In genomic region chr1:44714532-44714931, GRCh38 we compare ENCODE assay signal across 11 cellular contexts. TPM values are rescaled to one million over a fixed set of nuclear protein-coding genes. Genes with fewer than 3 reads are reported as not detected.
A peak's percentile ranks its signal among the peaks of the same experiment; 100 is the strongest.
DNase-seq lines count a peak whose midpoint lies in the region; ATAC-seq, FAIRE-seq and TF ChIP-seq lines count a peak whose summit lies in the region.
"Had no signal": no experiment of that assay in that cellular context is flagged by ENCODE, and none has a peak within 500 bp of the region (broad histone marks: within the 10 kb centered on the region; RNA-seq: fewer than 3 reads in every experiment).

No MANE protein-coding gene starts in this region.

- H3K36me3 ChIP-seq in PC-3 (ENCODE audit: low read depth, low read length) (no peaks in the 10 kb centered on the region), HepG2 (replicated peaks in 1 of 2; ENCODE audit: control insufficient read depth in 1 of 2, insufficient read depth in 2 of 2, low read length in 2 of 2) (no peaks in the 10 kb centered on the region)
- H3K36me3 ChIP-seq: prostate gland had no signal

- WGBS in HepG2 (ENCODE audit: low lambda C conversion rate), result 69% methylated on average over 7 of the region's 7 CpGs

- FAIRE-seq in HepG2 (lab: Jason Lieb, UNC), result no peak

- H3K4me3 ChIP-seq in PC-3 (ENCODE audit: low read length) (no peak overlapping the region), HepG2 (replicated peaks in 1 of 3; ENCODE audit: insufficient read depth in 1 of 3, low read depth in 2 of 3, low read length in 3 of 3) (no peak overlapping the region)
- H3K4me3 ChIP-seq: prostate gland had no signal

- CTCF ChIA-PET in activated CD8-positive, alpha-beta memory T cell treated with anti-CD3 and anti-CD28 coated beads, Interleukin-2, amount 10 ng/mL, durations not matched to agents 7 days and 5 days (lab: Charles Lee), result interaction anchor here (0.8 to 5.7 kb wide), 8 partner anchors 8 to 590 kb away, joined by 3 to 52 read pairs (median 4); partner anchors contain the start of genes ARMH1, RNU5D-1 and TMEM53
- CTCF ChIA-PET in PC-3 (lab: Charles Lee) (no interaction called here), HepG2 (lab: Yijun Ruan, JAX; ENCODE audit: low intra/inter-chr PET ratio, low total read pairs) (interaction anchor here (1.4 kb wide), 1 partner anchor 15 kb away, joined by 4 read pairs; no protein-coding TSS in a partner anchor)

- no peak for ATAC-seq in activated CD8-positive, alpha-beta memory T cell treated with anti-CD3 and anti-CD28 coated beads, Interleukin-2, amount 10 ng/mL, durations not matched to agents 7 days and 5 days
- ATAC-seq in PC-3 (no peak), HepG2 (peak; percentile 27; the same call in 2 of the 3 replicates), HG03520 (IDR thresholded peaks at IDR 0.05; ENCODE audit: unreplicated experiment) (no peak), Right ventricle myocardium inferior (no peak)

- H3K9ac ChIP-seq in PC-3 (ENCODE audit: low read length) (no peak overlapping the region), HepG2 (ENCODE audit: insufficient read depth, low read depth, low read length) (no peak overlapping the region)

- in situ Hi-C loops in HepG2 (cut with HindIII; ENCODE audit: extremely low pct_ligation_motif_present, low pct_unique_long_range_greater_than_20kb), result no loop called here

- H3K4me1 ChIP-seq in PC-3 (ENCODE audit: insufficient read depth, low read length), result peaks cover 11% of the 10 kb centered on the region
- H3K4me1 ChIP-seq in HepG2 (ENCODE audit: insufficient read depth, low read length), result peaks cover 32% of the 10 kb centered on the region
- H3K4me1 ChIP-seq: prostate gland had no signal

- H3K4me2 ChIP-seq in PC-3 (ENCODE audit: low read length) (no peak overlapping the region), HepG2 (ENCODE audit: low read depth, low read length) (peak overlapping the region; percentile 51)

- peak overlapping the region; percentile 47 for H2AFZ ChIP-seq in PC-3 (ENCODE audit: low read length)
- H2AFZ ChIP-seq in HepG2 (ENCODE audit: low read length), result no peak overlapping the region

- TF ChIP-seq POLR2A in HepG2 (IDR thresholded peaks at IDR 0.05; ENCODE audit: insufficient read depth in 1 of 2, low read depth in 2 of 2, low read length in 2 of 2), result no peak

- H3K27ac ChIP-seq in PC-3 (ENCODE audit: low read length) (no peak overlapping the region), HepG2 (ENCODE audit: extremely low read length, insufficient read depth, low read length) (no peak overlapping the region)
- H3K27ac ChIP-seq: prostate gland had no signal

- no peak for TF ChIP-seq RAD21 in HepG2 (CRISPR knock-in tag; IDR thresholded peaks at IDR 0.05)

- TF ChIP-seq EP300 in HepG2 (IDR thresholded peaks at IDR 0.05; ENCODE audit: low read depth in 2 of 2, low read length in 2 of 2), result no peak
- no peak for TF ChIP-seq EP300 in HepG2 (CRISPR knock-in tag; IDR thresholded peaks at IDR 0.05; ENCODE audit: borderline replicate concordance)

- H4K20me1 ChIP-seq in PC-3 (ENCODE audit: low read length), result no peaks in the 10 kb centered on the region
- H4K20me1 ChIP-seq in HepG2 (ENCODE audit: insufficient read depth, low read length), result no peaks in the 10 kb centered on the region

- no peak for DNase-seq in activated CD8-positive, alpha-beta memory T cell treated with anti-CD3 and anti-CD28 coated beads, Interleukin-2, amount 10 ng/mL, durations not matched to agents 7 days and 5 days
- no peak for DNase-seq in activated CD8-positive, alpha-beta memory T cell treated with anti-CD3 and anti-CD28 coated beads for 24 hours
- no peak for DNase-seq in PC-3
- DNase-seq in HepG2 (ENCODE audit: low spot score), result no peak
- DNase-seq in type B pancreatic cell (ENCODE audit: extremely low spot score, unreplicated experiment), result no peak
- DNase-seq in effector CD8-positive, alpha-beta T cell (lab: John Stamatoyannopoulos, UW), result no peak
- no peak for DNase-seq in Right ventricle myocardium inferior (ENCODE audit: missing footprints)

- no peak for TF ChIP-seq CTCF in PC-3 (conservative IDR thresholded peaks at IDR 0.05; ENCODE audit: low read depth, low read length)
- TF ChIP-seq CTCF in HepG2 (CRISPR knock-in tag; IDR thresholded peaks at IDR 0.05), result no peak
- TF ChIP-seq CTCF in type B pancreatic cell (conservative IDR thresholded peaks at IDR 0.05), result no peak

- no peak overlapping the region for H3K4me3 Mint-ChIP-seq in activated CD8-positive, alpha-beta memory T cell treated with anti-CD3 and anti-CD28 coated beads, Interleukin-2, amount 10 ng/mL, durations not matched to agents 7 days and 5 days
- no peak overlapping the region for H3K4me3 Mint-ChIP-seq in type B pancreatic cell

- H3K27me3 ChIP-seq in PC-3 (ENCODE audit: low read length) (no peaks in the 10 kb centered on the region), HepG2 (ENCODE audit: control insufficient read depth in 1 of 2, insufficient read depth in 2 of 2, low read length in 2 of 2) (peaks cover 0 to 12% of the 10 kb centered on the region in 2 experiments; a peak in 1 of 5 replicates)

- no peaks in the 10 kb centered on the region for H3F3A ChIP-seq in PC-3 (ENCODE audit: low read length, unreplicated experiment)

- no TSS peak for BruUV-seq in PC-3 (replicated peaks; lab: Mats Ljungman, UMichigan)
- BruUV-seq in HepG2 (replicated peaks; lab: Mats Ljungman, UMichigan), result no TSS peak

- H3K79me2 ChIP-seq in PC-3 (ENCODE audit: low read length) (no peaks in the 10 kb centered on the region), HepG2 (ENCODE audit: insufficient read depth, low read length) (no peaks in the 10 kb centered on the region)

- H3K4me1 Mint-ChIP-seq in activated CD8-positive, alpha-beta memory T cell treated with anti-CD3 and anti-CD28 coated beads, Interleukin-2, amount 10 ng/mL, durations not matched to agents 7 days and 5 days, result peaks cover 41% of the 10 kb centered on the region
- peaks cover 6% of the 10 kb centered on the region for H3K4me1 Mint-ChIP-seq in type B pancreatic cell (ENCODE audit: unreplicated experiment)

- H3K9me2 ChIP-seq in PC-3 (replicated peaks; ENCODE audit: low read length), result no peaks in the 10 kb centered on the region

- no peaks in the 10 kb centered on the region for H3K9me3 ChIP-seq in PC-3 (ENCODE audit: low read length)
- H3K9me3 ChIP-seq in HepG2 (ENCODE audit: low read length), result no peaks in the 10 kb centered on the region
- H3K9me3 ChIP-seq: prostate gland had no signal

- no peaks in the 10 kb centered on the region for H3K36me3 Mint-ChIP-seq in activated CD8-positive, alpha-beta memory T cell treated with anti-CD3 and anti-CD28 coated beads, Interleukin-2, amount 10 ng/mL, durations not matched to agents 7 days and 5 days
- peaks cover 4% of the 10 kb centered on the region for H3K36me3 Mint-ChIP-seq in type B pancreatic cell

- H3K27ac Mint-ChIP-seq in activated CD8-positive, alpha-beta memory T cell treated with anti-CD3 and anti-CD28 coated beads, Interleukin-2, amount 10 ng/mL, durations not matched to agents 7 days and 5 days, result peak overlapping the region; percentile 82
- peak overlapping the region; percentile 42 for H3K27ac Mint-ChIP-seq in type B pancreatic cell

- intact Hi-C loops in PC-3 (cut with micrococcal nuclease), result no loop called here
- intact Hi-C loops in HepG2 (cut with micrococcal nuclease; ENCODE audit: unreplicated experiment), result no loop called here
- intact Hi-C loops in Right ventricle myocardium inferior (cut with DNase I), result no loop called here

- no peaks in the 10 kb centered on the region for H3K9me3 Mint-ChIP-seq in activated CD8-positive, alpha-beta memory T cell treated with anti-CD3 and anti-CD28 coated beads, Interleukin-2, amount 10 ng/mL, durations not matched to agents 7 days and 5 days (ENCODE audit: low read depth)
- H3K9me3 Mint-ChIP-seq in type B pancreatic cell, result peaks cover 4% of the 10 kb centered on the region

- H3K27me3 Mint-ChIP-seq in activated CD8-positive, alpha-beta memory T cell treated with anti-CD3 and anti-CD28 coated beads, Interleukin-2, amount 10 ng/mL, durations not matched to agents 7 days and 5 days, result peaks cover 13% of the 10 kb centered on the region
- peaks cover 8% of the 10 kb centered on the region for H3K27me3 Mint-ChIP-seq in type B pancreatic cell

- POLR2A ChIA-PET in PC-3 (lab: Charles Lee; ENCODE audit: unreplicated experiment), result no interaction called here
- POLR2A ChIA-PET in HepG2 (lab: Yijun Ruan, JAX), result interaction anchor here (0.8 kb wide), 1 partner anchor 16 kb away, joined by 3 read pairs; the partner anchor contains the start of gene RNU5D-1

RNA-seq across cellular contexts. Expression of gene RNU5D-1, which starts 16.4 kb away (rescaled TPM):
- total RNA-seq in activated CD8-positive, alpha-beta memory T cell treated with anti-CD3 and anti-CD28 coated beads, Interleukin-2, amount 10 ng/mL, durations not matched to agents 7 days and 5 days, result not detected
- not detected in 2 replicates for total RNA-seq in PC-3 (2014; rRNA removed)
- total RNA-seq in HepG2 (2016; rRNA removed; fragmentation: Illumina TruSeq; extraction: Trizol), result 165 TPM in 1 of 2 replicates, not detected in the other
- total RNA-seq in HepG2 (2016; cell fraction: cytosol; rRNA removed; fragmentation: Illumina TruSeq; extraction: Trizol; ENCODE audit: low read depth), result 252 and 278 TPM in 2 replicates
- 103 and 268 TPM in 2 replicates for total RNA-seq in HepG2 (2016; cell fraction: insoluble cytoplasmic fraction; rRNA removed; fragmentation: Illumina TruSeq; extraction: Trizol)
- 148 TPM in 1 of 2 replicates, not detected in the other for total RNA-seq in HepG2 (2016; cell fraction: membrane; rRNA removed; fragmentation: Illumina TruSeq; extraction: Trizol)
- total RNA-seq in HepG2 (2016; cell fraction: nucleus; rRNA removed; fragmentation: Illumina TruSeq; extraction: Trizol), result 2,234 and 2,499 TPM in 2 replicates
- polyA plus RNA-seq in HepG2 (2011; rRNA removed), result not detected in 2 replicates
- polyA plus RNA-seq in HepG2 (2011; cell fraction: cytosol; rRNA removed), result not detected in 2 replicates
- polyA plus RNA-seq in HepG2 (2011; cell fraction: nucleus; rRNA removed), result under 0.01 TPM in 1 of 2 replicates, not detected in the other
- not detected in 2 replicates for polyA plus RNA-seq in HepG2 (2012)
- polyA plus RNA-seq in HepG2 (2016; cell fraction: cytosol; fragmentation: Illumina TruSeq; extraction: Trizol; ENCODE audit: low read depth), result not detected in 2 replicates
- not detected in 2 replicates for polyA plus RNA-seq in HepG2 (2016; cell fraction: insoluble cytoplasmic fraction; fragmentation: Illumina TruSeq; extraction: Trizol; ENCODE audit: low read depth)
- not detected in 2 replicates for polyA plus RNA-seq in HepG2 (2016; cell fraction: membrane; fragmentation: Illumina TruSeq; extraction: Trizol; ENCODE audit: low read depth)
- polyA plus RNA-seq in HepG2 (2016; cell fraction: nucleus; fragmentation: Illumina TruSeq; extraction: Trizol; ENCODE audit: insufficient read depth, low read depth), result not detected in 2 replicates
- polyA minus RNA-seq in HepG2 (2011; rRNA and poly(A)+ RNA removed; ENCODE audit: low replicate concordance), result under 0.01 TPM in 2 replicates
- 1,580 and 1,780 TPM in 2 replicates for polyA minus RNA-seq in HepG2 (2011; cell fraction: cytosol; rRNA and poly(A)+ RNA removed)
- under 0.01 TPM in 2 replicates for polyA minus RNA-seq in HepG2 (2011; cell fraction: nucleus; rRNA and poly(A)+ RNA removed)
- total RNA-seq in type B pancreatic cell (ENCODE audit: low replicate concordance), result not detected in 2 replicates
- total RNA-seq in Right ventricle myocardium inferior, result not detected
- total RNA-seq: A673, G401, prostate gland had no signal

RNA-seq across cellular contexts. Expression of gene KIF2C, which starts 25.1 kb away (rescaled TPM):
- 100 to 1,000 TPM; 102 to 107 TPM for total RNA-seq in activated CD8-positive, alpha-beta memory T cell treated with anti-CD3 and anti-CD28 coated beads, Interleukin-2, amount 10 ng/mL, durations not matched to agents 7 days and 5 days
- 98.7 and 121 TPM in 2 replicates for total RNA-seq in PC-3 (2014; rRNA removed)
- 53.7 and 72.9 TPM in 2 replicates for total RNA-seq in HepG2 (2016; rRNA removed; fragmentation: Illumina TruSeq; extraction: Trizol)
- 9.7 and 10.2 TPM in 2 replicates for total RNA-seq in HepG2 (2016; cell fraction: cytosol; rRNA removed; fragmentation: Illumina TruSeq; extraction: Trizol; ENCODE audit: low read depth)
- 54.6 and 71.7 TPM in 2 replicates for total RNA-seq in HepG2 (2016; cell fraction: insoluble cytoplasmic fraction; rRNA removed; fragmentation: Illumina TruSeq; extraction: Trizol)
- total RNA-seq in HepG2 (2016; cell fraction: membrane; rRNA removed; fragmentation: Illumina TruSeq; extraction: Trizol), result 15.0 and 17.3 TPM in 2 replicates
- total RNA-seq in HepG2 (2016; cell fraction: nucleus; rRNA removed; fragmentation: Illumina TruSeq; extraction: Trizol), result 38.6 and 44.7 TPM in 2 replicates
- 18.7 and 29.7 TPM in 2 replicates for polyA plus RNA-seq in HepG2 (2011; rRNA removed)
- 19.6 and 27.5 TPM in 2 replicates for polyA plus RNA-seq in HepG2 (2011; cell fraction: cytosol; rRNA removed)
- 24.9 and 38.1 TPM in 2 replicates for polyA plus RNA-seq in HepG2 (2011; cell fraction: nucleus; rRNA removed)
- 10.5 and 22.4 TPM in 2 replicates for polyA plus RNA-seq in HepG2 (2012)
- 4.1 and 4.3 TPM in 2 replicates for polyA plus RNA-seq in HepG2 (2016; cell fraction: cytosol; fragmentation: Illumina TruSeq; extraction: Trizol; ENCODE audit: low read depth)
- 53.4 and 53.6 TPM in 2 replicates for polyA plus RNA-seq in HepG2 (2016; cell fraction: insoluble cytoplasmic fraction; fragmentation: Illumina TruSeq; extraction: Trizol; ENCODE audit: low read depth)
- polyA plus RNA-seq in HepG2 (2016; cell fraction: membrane; fragmentation: Illumina TruSeq; extraction: Trizol; ENCODE audit: low read depth), result 7.5 and 8.7 TPM in 2 replicates
- polyA plus RNA-seq in HepG2 (2016; cell fraction: nucleus; fragmentation: Illumina TruSeq; extraction: Trizol; ENCODE audit: insufficient read depth, low read depth), result 60.0 and 62.0 TPM in 2 replicates
- polyA minus RNA-seq in HepG2 (2011; rRNA and poly(A)+ RNA removed; ENCODE audit: low replicate concordance), result 31.3 and 83.4 TPM in 2 replicates
- polyA minus RNA-seq in HepG2 (2011; cell fraction: cytosol; rRNA and poly(A)+ RNA removed), result 16.1 and 23.2 TPM in 2 replicates
- polyA minus RNA-seq in HepG2 (2011; cell fraction: nucleus; rRNA and poly(A)+ RNA removed), result 17.5 and 27.9 TPM in 2 replicates
- total RNA-seq in type B pancreatic cell (ENCODE audit: low replicate concordance), result 17.4 and 56.5 TPM in 2 replicates
- 0.87 TPM for total RNA-seq in Right ventricle myocardium inferior

RNA-seq across cellular contexts. Expression of gene ARMH1, which starts 40.0 kb away (rescaled TPM):
- 10 to 100 TPM; 17.0 to 17.2 TPM for total RNA-seq in activated CD8-positive, alpha-beta memory T cell treated with anti-CD3 and anti-CD28 coated beads, Interleukin-2, amount 10 ng/mL, durations not matched to agents 7 days and 5 days
- 0.15 TPM in 1 of 2 replicates, not detected in the other for total RNA-seq in PC-3 (2014; rRNA removed)
- total RNA-seq in HepG2 (2016; rRNA removed; fragmentation: Illumina TruSeq; extraction: Trizol), result not detected in 2 replicates
- not detected in 2 replicates for total RNA-seq in HepG2 (2016; cell fraction: cytosol; rRNA removed; fragmentation: Illumina TruSeq; extraction: Trizol; ENCODE audit: low read depth)
- 0.35 TPM in 1 of 2 replicates, not detected in the other for total RNA-seq in HepG2 (2016; cell fraction: insoluble cytoplasmic fraction; rRNA removed; fragmentation: Illumina TruSeq; extraction: Trizol)
- not detected in 2 replicates for total RNA-seq in HepG2 (2016; cell fraction: membrane; rRNA removed; fragmentation: Illumina TruSeq; extraction: Trizol)
- total RNA-seq in HepG2 (2016; cell fraction: nucleus; rRNA removed; fragmentation: Illumina TruSeq; extraction: Trizol), result not detected in 2 replicates
- 0.69 and 1.1 TPM in 2 replicates for polyA plus RNA-seq in HepG2 (2011; rRNA removed)
- polyA plus RNA-seq in HepG2 (2011; cell fraction: cytosol; rRNA removed), result 0.37 and 0.52 TPM in 2 replicates
- 5.8 and 7.5 TPM in 2 replicates for polyA plus RNA-seq in HepG2 (2011; cell fraction: nucleus; rRNA removed)
- 0.35 and 1.7 TPM in 2 replicates for polyA plus RNA-seq in HepG2 (2012)
- not detected in 2 replicates for polyA plus RNA-seq in HepG2 (2016; cell fraction: cytosol; fragmentation: Illumina TruSeq; extraction: Trizol; ENCODE audit: low read depth)
- polyA plus RNA-seq in HepG2 (2016; cell fraction: insoluble cytoplasmic fraction; fragmentation: Illumina TruSeq; extraction: Trizol; ENCODE audit: low read depth), result not detected in 2 replicates
- polyA plus RNA-seq in HepG2 (2016; cell fraction: membrane; fragmentation: Illumina TruSeq; extraction: Trizol; ENCODE audit: low read depth), result not detected in 2 replicates
- polyA plus RNA-seq in HepG2 (2016; cell fraction: nucleus; fragmentation: Illumina TruSeq; extraction: Trizol; ENCODE audit: insufficient read depth, low read depth), result not detected in 2 replicates
- polyA minus RNA-seq in HepG2 (2011; rRNA and poly(A)+ RNA removed; ENCODE audit: low replicate concordance), result 2.2 TPM in 1 of 2 replicates, not detected in the other
- polyA minus RNA-seq in HepG2 (2011; cell fraction: cytosol; rRNA and poly(A)+ RNA removed), result not detected in 2 replicates
- 1.7 TPM in 1 of 2 replicates, not detected in the other for polyA minus RNA-seq in HepG2 (2011; cell fraction: nucleus; rRNA and poly(A)+ RNA removed)
- total RNA-seq in type B pancreatic cell (ENCODE audit: low replicate concordance), result 5.5 and 11.6 TPM in 2 replicates
- total RNA-seq in Right ventricle myocardium inferior, result 0.78 TPM
- total RNA-seq: G401 had no signal

RNA-seq across cellular contexts. Expression of gene TMEM53, which starts 40.3 kb away (rescaled TPM):
- 1 to 10 TPM; 3.6 to 3.7 TPM for total RNA-seq in activated CD8-positive, alpha-beta memory T cell treated with anti-CD3 and anti-CD28 coated beads, Interleukin-2, amount 10 ng/mL, durations not matched to agents 7 days and 5 days
- total RNA-seq in PC-3 (2014; rRNA removed) (9.3 and 12.0 TPM in 2 replicates), HepG2 (2016; rRNA removed; fragmentation: Illumina TruSeq; extraction: Trizol) (12.6 and 13.8 TPM in 2 replicates), type B pancreatic cell (ENCODE audit: low replicate concordance) (6.6 and 9.1 TPM in 2 replicates), Right ventricle myocardium inferior (11.8 TPM)
- total RNA-seq in HepG2 (2016; cell fraction: cytosol; rRNA removed; fragmentation: Illumina TruSeq; extraction: Trizol; ENCODE audit: low read depth), result 9.7 and 10.8 TPM in 2 replicates
- total RNA-seq in HepG2 (2016; cell fraction: insoluble cytoplasmic fraction; rRNA removed; fragmentation: Illumina TruSeq; extraction: Trizol), result 11.0 and 12.5 TPM in 2 replicates
- total RNA-seq in HepG2 (2016; cell fraction: membrane; rRNA removed; fragmentation: Illumina TruSeq; extraction: Trizol), result 11.8 and 17.4 TPM in 2 replicates
- 5.8 and 7.3 TPM in 2 replicates for total RNA-seq in HepG2 (2016; cell fraction: nucleus; rRNA removed; fragmentation: Illumina TruSeq; extraction: Trizol)
- polyA plus RNA-seq in HepG2 (2011; rRNA removed), result 20.2 and 22.3 TPM in 2 replicates
- polyA plus RNA-seq in HepG2 (2011; cell fraction: cytosol; rRNA removed), result 23.3 and 31.3 TPM in 2 replicates
- polyA plus RNA-seq in HepG2 (2011; cell fraction: nucleus; rRNA removed), result 16.1 and 17.2 TPM in 2 replicates
- 14.0 and 14.1 TPM in 2 replicates for polyA plus RNA-seq in HepG2 (2012)
- 17.0 and 20.1 TPM in 2 replicates for polyA plus RNA-seq in HepG2 (2016; cell fraction: cytosol; fragmentation: Illumina TruSeq; extraction: Trizol; ENCODE audit: low read depth)
- polyA plus RNA-seq in HepG2 (2016; cell fraction: insoluble cytoplasmic fraction; fragmentation: Illumina TruSeq; extraction: Trizol; ENCODE audit: low read depth), result 14.9 and 21.4 TPM in 2 replicates
- 17.6 and 20.4 TPM in 2 replicates for polyA plus RNA-seq in HepG2 (2016; cell fraction: membrane; fragmentation: Illumina TruSeq; extraction: Trizol; ENCODE audit: low read depth)
- polyA plus RNA-seq in HepG2 (2016; cell fraction: nucleus; fragmentation: Illumina TruSeq; extraction: Trizol; ENCODE audit: insufficient read depth, low read depth), result 14.6 and 19.8 TPM in 2 replicates
- 19.3 and 62.1 TPM in 2 replicates for polyA minus RNA-seq in HepG2 (2011; rRNA and poly(A)+ RNA removed; ENCODE audit: low replicate concordance)
- polyA minus RNA-seq in HepG2 (2011; cell fraction: cytosol; rRNA and poly(A)+ RNA removed), result 18.5 and 20.3 TPM in 2 replicates
- 5.9 and 6.3 TPM in 2 replicates for polyA minus RNA-seq in HepG2 (2011; cell fraction: nucleus; rRNA and poly(A)+ RNA removed)
